Comparison of ENCODE assay signal across 8 cellular contexts in genomic region chr16:3059723-3060242, GRCh38. TPM values are rescaled to one million over a fixed set of nuclear protein-coding genes. Genes with fewer than 3 reads are reported as not detected.
DNase-seq lines count a peak whose midpoint lies in the region; TF ChIP-seq lines count a peak whose summit lies in the region.

No MANE protein-coding gene starts in this region.

- no peak for TF ChIP-seq CTCF in CD14-positive monocyte (IDR thresholded peaks at IDR 0.05)
- no peak for TF ChIP-seq CTCF in LNCaP clone FGC (IDR thresholded peaks at IDR 0.05; ENCODE audit: control insufficient read depth, extremely low read depth, insufficient read depth)

- H3K36me3 ChIP-seq in ectodermal cell (ENCODE audit: control insufficient read depth, insufficient read depth, low read length) = no peaks in the 10 kb centered on the region
- H3K36me3 ChIP-seq in neuron (ENCODE audit: insufficient read depth, low read length) = no peaks in the 10 kb centered on the region

- 65 to 72% methylated on average over 9 of the region's 9 CpGs for WGBS in ectodermal cell, 2 experiments

- H3K4me1 ChIP-seq in ectodermal cell (ENCODE audit: control insufficient read depth, insufficient read depth, low read length) (peaks cover 6% of the 10 kb centered on the region), neuron (ENCODE audit: insufficient read depth, low read length) (peaks cover 7% of the 10 kb centered on the region)

- peak overlapping the region; percentile 76 to 86 for H3K4me3 Mint-ChIP-seq in CD14-positive monocyte

- no peak for DNase-seq in CD14-positive monocyte (ENCODE audit: low spot score)
- DNase-seq in LNCaP clone FGC (ENCODE audit: low read depth) = no peak
- DNase-seq in GM19238 (ENCODE audit: insufficient read length, low spot score) = no peak
- DNase-seq in stimulated activated CD4-positive, alpha-beta T cell treated with anti-CD3 and anti-CD28 coated beads, Interleukin-1b, Interleukin-23, amount 100 ng/mL, for 48 hours = no peak
- DNase-seq in activated CD4-positive, CD25-positive, alpha-beta regulatory T cell (lab: John Stamatoyannopoulos, UW) = no peak
- DNase-seq in stimulated activated CD4-positive, alpha-beta T cell treated with anti-CD3 and anti-CD28 coated beads, Interleukin-4, amount 100 ng/mL, for 24 hours = no peak

- peaks cover 47% of the 10 kb centered on the region for H3K4me1 Mint-ChIP-seq in CD14-positive monocyte

- peak overlapping the region; percentile 90 for H3K4me3 ChIP-seq in LNCaP clone FGC (ENCODE audit: low read depth, low read length)
- H3K4me3 ChIP-seq in ectodermal cell (ENCODE audit: insufficient read depth, low read depth, low read length) = peak overlapping the region; percentile 76
- H3K4me3 ChIP-seq in neuron (ENCODE audit: low read length) = peak overlapping the region; percentile 47

- peak overlapping the region; percentile 64 for H2AFZ ChIP-seq in neuron (ENCODE audit: low read depth, low read length)

- peaks cover 22% of the 10 kb centered on the region for H3K27me3 ChIP-seq in ectodermal cell (ENCODE audit: control insufficient read depth, insufficient read depth, low read length, poor library complexity, severe bottlenecking)
- H3K27me3 ChIP-seq in neuron (ENCODE audit: insufficient read depth, low read length) = peaks cover 2% of the 10 kb centered on the region

- H3K27ac ChIP-seq in ectodermal cell (ENCODE audit: insufficient read depth, low read depth, low read length, poor library complexity, severe bottlenecking) = no peak overlapping the region

- H3K9me3 ChIP-seq in ectodermal cell (ENCODE audit: control insufficient read depth, low read length) (no peaks in the 10 kb centered on the region), neuron (ENCODE audit: low read length) (peaks cover 3% of the 10 kb centered on the region)

- intact Hi-C loops in CD14-positive monocyte (cut with micrococcal nuclease) = loop anchor here (2.0 to 5.0 kb wide), 3 partner anchors 68 to 108 kb away; no protein-coding TSS in a partner anchor

- H3K27me3 Mint-ChIP-seq in CD14-positive monocyte (ENCODE audit: low read depth in 3 of 3) = peaks cover 0 to 3% (median 3%) of the 10 kb centered on the region in 3 donors

- no peaks in the 10 kb centered on the region for H3K9me3 Mint-ChIP-seq in CD14-positive monocyte

- peak overlapping the region in 6 of 7 donors; percentile 35 to 77 (median 70) for H3K27ac Mint-ChIP-seq in CD14-positive monocyte

- peaks cover 5 to 17% of the 10 kb centered on the region in 2 donors for H3K36me3 Mint-ChIP-seq in CD14-positive monocyte

RNA-seq across cellular contexts. Expression of gene IL32, which starts 5.7 kb away (rescaled TPM):
- polyA plus RNA-seq in CD14-positive monocyte = 1 to 10 TPM; 5.6 to 8.0 TPM
- polyA plus RNA-seq in ectodermal cell (2013, experiment 1 of 4) = 2.7 TPM
- polyA plus RNA-seq in ectodermal cell (2013, experiment 2 of 4) = 2.3 TPM
- polyA plus RNA-seq in ectodermal cell (2013, experiment 3 of 4) = 2.5 TPM
- 2.8 TPM for polyA plus RNA-seq in ectodermal cell (2013, experiment 4 of 4)

RNA-seq across cellular contexts. Expression of gene MMP25, which starts 13.4 kb away (rescaled TPM):
- polyA plus RNA-seq in CD14-positive monocyte = 1 to 10 TPM in 1 of 2 donors, under 1 TPM in 1; 0.71 to 2.6 TPM
- polyA plus RNA-seq in ectodermal cell (2013, experiment 1 of 4) = 1.3 TPM
- polyA plus RNA-seq in ectodermal cell (2013, experiment 2 of 4) = 1.0 TPM
- 0.96 TPM for polyA plus RNA-seq in ectodermal cell (2013, experiment 3 of 4)
- 1.2 TPM for polyA plus RNA-seq in ectodermal cell (2013, experiment 4 of 4)

RNA-seq across cellular contexts. Expression of gene BICDL2, which starts 23.0 kb away (rescaled TPM):
- not detected for polyA plus RNA-seq in CD14-positive monocyte
- polyA plus RNA-seq in ectodermal cell (2013, experiment 1 of 4) = not detected
- polyA plus RNA-seq in ectodermal cell (2013, experiment 2 of 4) = not detected
- not detected for polyA plus RNA-seq in ectodermal cell (2013, experiment 3 of 4)
- polyA plus RNA-seq in ectodermal cell (2013, experiment 4 of 4) = not detected

RNA-seq across cellular contexts. Expression of gene THOC6, which starts 35.9 kb away (rescaled TPM):
- 10 to 100 TPM; 42.4 to 57.7 TPM for polyA plus RNA-seq in CD14-positive monocyte
- 42.3 TPM for polyA plus RNA-seq in ectodermal cell (2013, experiment 1 of 4)
- polyA plus RNA-seq in ectodermal cell (2013, experiment 2 of 4) = 41.4 TPM
- polyA plus RNA-seq in ectodermal cell (2013, experiment 3 of 4) = 33.2 TPM
- 36.6 TPM for polyA plus RNA-seq in ectodermal cell (2013, experiment 4 of 4)

RNA-seq across cellular contexts. Expression of gene HCFC1R1, which starts 36.0 kb away (rescaled TPM):
- polyA plus RNA-seq in CD14-positive monocyte = 10 to 100 TPM; 16.7 to 19.9 TPM
- 68.4 TPM for polyA plus RNA-seq in ectodermal cell (2013, experiment 1 of 4)
- polyA plus RNA-seq in ectodermal cell (2013, experiment 2 of 4) = 63.6 TPM
- 67.7 TPM for polyA plus RNA-seq in ectodermal cell (2013, experiment 3 of 4)
- polyA plus RNA-seq in ectodermal cell (2013, experiment 4 of 4) = 72.9 TPM
